8 cellular contexts compared by ENCODE assay signal in the genomic region with DNA sequence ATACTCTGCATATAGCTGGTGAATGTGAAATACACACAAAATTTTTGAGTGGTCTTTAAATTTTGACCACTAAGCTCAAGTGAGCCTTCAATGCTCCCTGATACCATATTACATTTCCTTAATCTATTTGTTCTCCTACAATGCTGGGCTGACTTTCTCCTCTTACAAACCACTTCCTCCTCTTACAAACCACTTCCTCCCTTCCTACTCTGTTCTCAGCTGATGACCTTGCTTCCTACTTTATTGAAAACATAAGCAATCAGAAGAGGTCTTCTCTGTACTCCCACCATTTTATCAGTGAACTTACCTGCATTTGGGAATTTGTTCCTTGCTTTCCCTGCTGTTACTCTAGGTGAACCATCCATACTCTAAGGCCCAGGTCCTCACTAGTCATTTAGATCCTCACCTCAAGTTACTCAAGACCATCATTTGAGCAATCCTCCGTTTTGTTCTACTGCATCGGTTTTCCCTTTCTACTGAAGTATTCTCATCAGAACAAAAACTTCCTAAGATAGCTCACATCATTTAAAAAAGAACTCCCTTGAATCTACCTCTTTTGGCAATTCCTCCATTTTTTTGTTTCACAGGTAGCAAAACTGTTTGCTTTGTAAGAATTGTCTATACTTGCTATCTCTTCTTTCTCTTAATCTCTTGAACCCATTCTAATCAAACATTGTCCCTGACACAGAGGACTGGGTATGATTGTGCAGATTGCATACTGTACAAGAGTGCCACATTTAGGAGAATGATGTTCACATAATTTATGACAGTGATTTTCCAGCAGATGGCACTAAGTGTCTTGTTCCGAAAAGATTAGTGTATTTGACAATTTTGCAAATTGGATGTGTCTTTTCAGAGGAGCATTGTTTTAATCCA.
A peak's percentile ranks its signal among the peaks of the same experiment; 100 is the strongest.
DNase-seq lines count a peak whose midpoint lies in the region; ATAC-seq, FAIRE-seq and TF ChIP-seq lines count a peak whose summit lies in the region.

No MANE protein-coding gene starts in this region.

- H3K27ac ChIP-seq in K562 (ENCODE audit: extremely low read depth, low read depth, low read length): no peak overlapping the region

- DNase-seq in D721Med (ENCODE audit: insufficient read length, low spot score) (no peak), H4 (ENCODE audit: low spot score) (peak; percentile 30), NCI-H82 (lab: John Stamatoyannopoulos, UW) (peak; percentile 86), K562 (ENCODE audit: extremely low read depth in 1 of 4, low spot score in 3 of 4) (peak; percentile 8 to 23 (median 14)), kidney glomerular epithelial cell (lab: John Stamatoyannopoulos, UW) (peak; percentile 5)

- WGBS in K562 (ENCODE audit: insufficient coverage, low coverage, missing lambda C conversion rate): 3% methylated on average over 3 of the region's 3 CpGs

- H3K27me3 ChIP-seq in K562 (ENCODE audit: control insufficient read depth in 2 of 2, insufficient read depth in 2 of 2, low read length in 2 of 2): 0 out of 5 replicates have a peak, but pooled peaks cover 0 to 2% of the 10 kb centered on the region in 2 experiments

- FAIRE-seq in D721Med (lab: Jason Lieb, UNC) (peak; percentile 94), K562 (lab: Jason Lieb, UNC) (peak; percentile 80)

- 0 out of 2 replicates have a peak, but pooled peaks cover 3% of the 10 kb centered on the region for H4K20me1 ChIP-seq in K562 (replicated peaks; ENCODE audit: control insufficient read depth, insufficient read depth, low read length)

- H3K4me1 ChIP-seq in K562 (replicated peaks in 1 of 2; ENCODE audit: control insufficient read depth in 2 of 2, insufficient read depth in 2 of 2, low read length in 2 of 2): no peaks in the 10 kb centered on the region; a peak in 1 of 5 replicates

- peak; percentile 56 to 78 for TF ChIP-seq RAD21 in K562 (CRISPR knock-in tag; conservative IDR thresholded peaks at IDR 0.05 in 1 of 2, IDR thresholded peaks at IDR 0.05 in 1 of 2)

- TF ChIP-seq POLR2A in K562 (conservative IDR thresholded peaks at IDR 0.05): no peak
- TF ChIP-seq POLR2A in GM18505 (IDR thresholded peaks at IDR 0.05; ENCODE audit: borderline replicate concordance, extremely low read depth, insufficient read depth, insufficient read length): no peak

- POLR2A ChIA-PET in K562 (lab: Yijun Ruan, JAX): interaction anchor here (0.7 to 0.8 kb wide), 3 partner anchors 13 to 65 kb away, joined by 3 read pairs; no protein-coding TSS in a partner anchor

- no peaks in the 10 kb centered on the region for H3K9me3 ChIP-seq in K562 (replicated peaks; ENCODE audit: control insufficient read depth, insufficient read depth, low read depth, low read length)

- no peak overlapping the region for H3K4me3 ChIP-seq in K562

- H3K9ac ChIP-seq in K562 (ENCODE audit: insufficient read depth in 1 of 2, low read depth in 2 of 2, low read length in 2 of 2): no peak overlapping the region

- no peaks in the 10 kb centered on the region for H3K79me2 ChIP-seq in K562 (ENCODE audit: control insufficient read depth, insufficient read depth, low read length)

- in situ Hi-C loops in K562 (cut with MboI): loop anchor here (10.0 kb wide), 1 partner anchor 205 kb away; no protein-coding TSS in a partner anchor

- BruUV-seq in K562 (replicated peaks; lab: Mats Ljungman, UMichigan): no TSS peak

- no peak for TF ChIP-seq EP300 in K562 (IDR thresholded peaks at IDR 0.05; ENCODE audit: low read length)

- H2AFZ ChIP-seq in K562 (ENCODE audit: low read depth, low read length): no peak overlapping the region

- TF ChIP-seq CTCF in D721Med (IDR thresholded peaks at IDR 0.05; ENCODE audit: insufficient read depth, missing control alignments) (peak; percentile 70), K562 (IDR thresholded peaks at IDR 0.05 in 2 of 3, conservative IDR thresholded peaks at IDR 0.05 in 1 of 3; ENCODE audit: insufficient read depth in 2 of 3, low read depth in 1 of 3, low read length in 3 of 3) (peak; percentile 40 to 71 (median 49); a peak in 4 of 6 replicates)

- ATAC-seq in K562 (peak; percentile 86), GM18505 (IDR thresholded peaks at IDR 0.05; ENCODE audit: unreplicated experiment) (no peak), GM19455 (IDR thresholded peaks at IDR 0.05; ENCODE audit: unreplicated experiment) (no peak), GM18502 (IDR thresholded peaks at IDR 0.05; ENCODE audit: poor library complexity, unreplicated experiment) (no peak)

- no peak overlapping the region for H3K4me2 ChIP-seq in K562 (ENCODE audit: insufficient read depth, low read length)

- CTCF ChIA-PET in K562 (lab: Yijun Ruan, JAX; ENCODE audit: low intra/inter-chr PET ratio): interaction anchor here (1.5 kb wide), 2 partner anchors 66 to 204 kb away, joined by 7 to 8 read pairs; no protein-coding TSS in a partner anchor

- no peaks in the 10 kb centered on the region for H3K9me1 ChIP-seq in K562 (ENCODE audit: control insufficient read depth, insufficient read depth, low read length)

- intact Hi-C loops in K562 (cut with micrococcal nuclease): loop anchor here (2.0 to 5.0 kb wide), 3 partner anchors 67 to 357 kb away; no protein-coding TSS in a partner anchor

- no peaks in the 10 kb centered on the region for H3K36me3 ChIP-seq in K562 (ENCODE audit: control insufficient read depth, insufficient read depth, low read length)

TF ChIP-seq in K562, 482 proteins besides CTCF, POLR2A, EP300 and RAD21 (continues in another document):
- TF ChIP-seq MAFG (tag; conservative IDR thresholded peaks at IDR 0.05) (0 out of 2 replicates have a peak, but pooled peaks have one; percentile 11), SPI1 (IDR thresholded peaks at IDR 0.05; ENCODE audit: borderline replicate concordance, low read depth, low read length) (peak; percentile 93; the same call in 1 of the 2 replicates), ZNF324 (CRISPR knock-in tag; IDR thresholded peaks at IDR 0.05) (no peak), HMG20A (CRISPR knock-in tag; conservative IDR thresholded peaks at IDR 0.05) (no peak), ETV6 (IDR thresholded peaks at IDR 0.05; ENCODE audit: borderline replicate concordance in 1 of 2, low read depth in 2 of 2, low read length in 1 of 2) (peak in 1 of 2 experiments; percentile 90; a peak in 3 of 4 replicates), ETV6 (CRISPR knock-in tag; IDR thresholded peaks at IDR 0.05; ENCODE audit: borderline replicate concordance) (no peak), GABPA (tag; conservative IDR thresholded peaks at IDR 0.05; ENCODE audit: low read depth) (peak; percentile 70), FOXA1 (IDR thresholded peaks at IDR 0.05; ENCODE audit: borderline replicate concordance) (no peak)
- TF ChIP-seq, protein P1, sequence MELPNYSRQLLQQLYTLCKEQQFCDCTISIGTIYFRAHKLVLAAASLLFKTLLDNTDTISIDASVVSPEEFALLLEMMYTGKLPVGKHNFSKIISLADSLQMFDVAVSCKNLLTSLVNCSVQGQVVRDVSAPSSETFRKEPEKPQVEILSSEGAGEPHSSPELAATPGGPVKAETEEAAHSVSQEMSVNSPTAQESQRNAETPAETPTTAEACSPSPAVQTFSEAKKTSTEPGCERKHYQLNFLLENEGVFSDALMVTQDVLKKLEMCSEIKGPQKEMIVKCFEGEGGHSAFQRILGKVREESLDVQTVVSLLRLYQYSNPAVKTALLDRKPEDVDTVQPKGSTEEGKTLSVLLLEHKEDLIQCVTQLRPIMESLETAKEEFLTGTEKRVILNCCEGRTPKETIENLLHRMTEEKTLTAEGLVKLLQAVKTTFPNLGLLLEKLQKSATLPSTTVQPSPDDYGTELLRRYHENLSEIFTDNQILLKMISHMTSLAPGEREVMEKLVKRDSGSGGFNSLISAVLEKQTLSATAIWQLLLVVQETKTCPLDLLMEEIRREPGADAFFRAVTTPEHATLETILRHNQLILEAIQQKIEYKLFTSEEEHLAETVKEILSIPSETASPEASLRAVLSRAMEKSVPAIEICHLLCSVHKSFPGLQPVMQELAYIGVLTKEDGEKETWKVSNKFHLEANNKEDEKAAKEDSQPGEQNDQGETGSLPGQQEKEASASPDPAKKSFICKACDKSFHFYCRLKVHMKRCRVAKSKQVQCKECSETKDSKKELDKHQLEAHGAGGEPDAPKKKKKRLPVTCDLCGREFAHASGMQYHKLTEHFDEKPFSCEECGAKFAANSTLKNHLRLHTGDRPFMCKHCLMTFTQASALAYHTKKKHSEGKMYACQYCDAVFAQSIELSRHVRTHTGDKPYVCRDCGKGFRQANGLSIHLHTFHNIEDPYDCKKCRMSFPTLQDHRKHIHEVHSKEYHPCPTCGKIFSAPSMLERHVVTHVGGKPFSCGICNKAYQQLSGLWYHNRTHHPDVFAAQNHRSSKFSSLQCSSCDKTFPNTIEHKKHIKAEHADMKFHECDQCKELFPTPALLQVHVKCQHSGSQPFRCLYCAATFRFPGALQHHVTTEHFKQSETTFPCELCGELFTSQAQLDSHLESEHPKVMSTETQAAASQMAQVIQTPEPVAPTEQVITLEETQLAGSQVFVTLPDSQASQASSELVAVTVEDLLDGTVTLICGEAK (IDR thresholded peaks at IDR 0.05): peak; percentile 75
- TF ChIP-seq, protein P1 (CRISPR knock-in tag; IDR thresholded peaks at IDR 0.05): no peak
